22 cellular contexts compared by ENCODE assay signal in genomic region chr17:76138896-76139248, GRCh38. TPM values are rescaled to one million over a fixed set of nuclear protein-coding genes. Genes with fewer than 3 reads are reported as not detected.
DNase-seq lines count a peak whose midpoint lies in the region; ATAC-seq and TF ChIP-seq lines count a peak whose summit lies in the region.
"Had no signal": no experiment of that assay in that cellular context is flagged by ENCODE, and none has a peak within 500 bp of the region (broad histone marks: within the 10 kb centered on the region; RNA-seq: fewer than 3 reads in every experiment).

No MANE protein-coding gene starts in this region.

- H3K36me3 ChIP-seq in duodenal mucosa (ENCODE audit: control insufficient read depth in 1 of 2, insufficient read depth in 2 of 2, low read length in 2 of 2), result no peaks in the 10 kb centered on the region
- H3K36me3 ChIP-seq in mesenchymal stem cell (ENCODE audit: control insufficient read depth in 1 of 2, insufficient read depth in 2 of 2, low read depth in 1 of 2, low read length in 2 of 2), result no peaks in the 10 kb centered on the region
- H3K36me3 ChIP-seq in upper lobe of right lung, result no peaks in the 10 kb centered on the region
- H3K36me3 ChIP-seq: spleen had no signal

- H3K4me3 ChIP-seq in duodenal mucosa (ENCODE audit: low read depth in 1 of 2, low read length in 2 of 2) (peak overlapping the region; percentile 59 to 60), mesenchymal stem cell (ENCODE audit: insufficient read depth in 1 of 2, low read depth in 1 of 2, low read length in 2 of 2) (no peak overlapping the region), upper lobe of right lung (peak overlapping the region; percentile 56)

- no peak overlapping the region for H3K27ac ChIP-seq in duodenal mucosa (ENCODE audit: low read depth, low read length)
- peak overlapping the region; percentile 79 for H3K27ac ChIP-seq in mesenchymal stem cell (ENCODE audit: low read length, poor library complexity, severe bottlenecking)
- peak overlapping the region; percentile 55 for H3K27ac ChIP-seq in upper lobe of right lung
- H3K27ac ChIP-seq: spleen, testis had no signal

- H3K23ac ChIP-seq in mesenchymal stem cell (ENCODE audit: low read length in 2 of 2), result no peak overlapping the region

- peaks cover 25 to 28% of the 10 kb centered on the region in 2 donors for H3K4me1 Mint-ChIP-seq in natural killer cell treated with Interleukin-12 subunit alpha and Interleukin-12 subunit beta and Interleukin-15 and Interleukin-18, amount 100 ng/mL, for 72 hours (ENCODE audit: low read depth in 2 of 2)
- peaks cover 27 to 44% of the 10 kb centered on the region in 2 donors for H3K4me1 Mint-ChIP-seq in natural killer cell
- peaks cover 28% of the 10 kb centered on the region for H3K4me1 Mint-ChIP-seq in activated T-helper 2 cell treated with anti-CD3 and anti-CD28 coated beads, Interferon-gamma antibody, Interleukin-2, Interleukin-4, amounts not matched to agents 10 μg/mL and 5 μg/mL and 100 μg/mL, durations not matched to agents 14 hours and 24 hours and 36 hours (ENCODE audit: low read depth)

- no peak overlapping the region for H2BK120ac ChIP-seq in mesenchymal stem cell (ENCODE audit: low read depth, low read length)

- H3K27me3 ChIP-seq in duodenal mucosa (ENCODE audit: control insufficient read depth in 1 of 2, insufficient read depth in 2 of 2, low read length in 2 of 2) (peaks cover 12 to 28% of the 10 kb centered on the region in 2 donors), mesenchymal stem cell (ENCODE audit: control insufficient read depth in 1 of 2, insufficient read depth in 1 of 2, low read length in 2 of 2) (peaks cover 3 to 98% of the 10 kb centered on the region in 2 experiments), upper lobe of right lung (peaks cover 38% of the 10 kb centered on the region)
- H3K27me3 ChIP-seq: testis had no signal

- H3K9me3 ChIP-seq in duodenal mucosa (ENCODE audit: control insufficient read depth in 1 of 2, low read length in 2 of 2) (no peaks in the 10 kb centered on the region), mesenchymal stem cell (ENCODE audit: control insufficient read depth, low read length) (no peaks in the 10 kb centered on the region), upper lobe of right lung (no peaks in the 10 kb centered on the region)
- H3K9me3 ChIP-seq: spleen, testis had no signal

- H2BK12ac ChIP-seq in mesenchymal stem cell (ENCODE audit: low read length in 2 of 2), result no peak overlapping the region

- H3K4me2 ChIP-seq in mesenchymal stem cell (ENCODE audit: low read length, poor library complexity, severe bottlenecking), result peak overlapping the region; percentile 40

- WGBS in mesenchymal stem cell, result 23% methylated on average over 5 of the region's 5 CpGs

- H3K4me1 ChIP-seq in duodenal mucosa (ENCODE audit: control insufficient read depth in 1 of 2, insufficient read depth in 2 of 2, low read length in 2 of 2) (peaks cover 13 to 27% of the 10 kb centered on the region in 2 donors), mesenchymal stem cell (ENCODE audit: control insufficient read depth, insufficient read depth, low read depth, low read length) (peaks cover 74% of the 10 kb centered on the region), upper lobe of right lung (peaks cover 29% of the 10 kb centered on the region)

- no peak overlapping the region for H2AFZ ChIP-seq in mesenchymal stem cell (ENCODE audit: low read depth, low read length)

- TF ChIP-seq CTCF in natural killer cell (IDR thresholded peaks at IDR 0.05) (no peak), upper lobe of right lung (IDR thresholded peaks at IDR 0.05) (no peak)

- H3K79me1 ChIP-seq in mesenchymal stem cell (replicated peaks; ENCODE audit: low read length, poor library complexity, severe bottlenecking), result no peaks in the 10 kb centered on the region

- H3K4ac ChIP-seq in mesenchymal stem cell (ENCODE audit: low read depth in 1 of 2, low read length in 2 of 2), result no peak overlapping the region

- peak overlapping the region; percentile 57 for H2BK5ac ChIP-seq in mesenchymal stem cell (ENCODE audit: low read depth, low read length, poor library complexity, severe bottlenecking)

- H3K14ac ChIP-seq in mesenchymal stem cell (ENCODE audit: low read length in 2 of 2), result no peak overlapping the region

- H4K8ac ChIP-seq in mesenchymal stem cell (ENCODE audit: low read length), result no peak overlapping the region

- no peak overlapping the region for H2BK15ac ChIP-seq in mesenchymal stem cell (ENCODE audit: low read depth, poor library complexity, severe bottlenecking)

- DNase-seq in natural killer cell treated with Interleukin-12 subunit alpha and Interleukin-12 subunit beta and Interleukin-15 and Interleukin-18, amount 100 ng/mL, for 72 hours (ENCODE audit: low spot score), result peak; percentile 40
- DNase-seq in natural killer cell (no peak), mesenchymal stem cell (no peak), upper lobe of right lung (no peak), NCI-H128 (lab: John Stamatoyannopoulos, UW; ENCODE audit: unreplicated experiment) (no peak)
- DNase-seq in activated T-helper 2 cell treated with anti-CD3 and anti-CD28 coated beads, Interferon-gamma antibody, Interleukin-2, Interleukin-4, amounts not matched to agents 10 μg/mL and 5 μg/mL and 100 μg/mL, durations not matched to agents 14 hours and 24 hours and 36 hours (ENCODE audit: low spot score), result no peak
- DNase-seq: activated naive CD4-positive, alpha-beta T cell treated with anti-CD3 and anti-CD28 coated beads for 36 hours; activated T-cell treated with anti-CD3 and anti-CD28 coated beads for 4 hours; cortex of kidney; erythroblast; left ventricle myocardium superior; NCI-H1436 treated with DMSO at 0.1 percent for 48 hours; NK-92 treated with Interleukin-12 subunit alpha and Interleukin-12 subunit beta, amount 100 ng/mL, for 24 hours; RPMI8226; testis had no signal

- no peaks in the 10 kb centered on the region for H3K9me3 Mint-ChIP-seq in natural killer cell treated with Interleukin-12 subunit alpha and Interleukin-12 subunit beta and Interleukin-15 and Interleukin-18, amount 100 ng/mL, for 72 hours
- no peaks in the 10 kb centered on the region for H3K9me3 Mint-ChIP-seq in natural killer cell
- H3K9me3 Mint-ChIP-seq in activated T-helper 2 cell treated with anti-CD3 and anti-CD28 coated beads, Interferon-gamma antibody, Interleukin-2, Interleukin-4, amounts not matched to agents 10 μg/mL and 5 μg/mL and 100 μg/mL, durations not matched to agents 14 hours and 24 hours and 36 hours, result no peaks in the 10 kb centered on the region
- H3K9me3 Mint-ChIP-seq: activated naive CD4-positive, alpha-beta T cell treated with anti-CD3 and anti-CD28 coated beads for 36 hours had no signal

- H3K27me3 Mint-ChIP-seq in natural killer cell treated with Interleukin-12 subunit alpha and Interleukin-12 subunit beta and Interleukin-15 and Interleukin-18, amount 100 ng/mL, for 72 hours, result peaks cover 0 to 4% of the 10 kb centered on the region in 2 donors
- H3K27me3 Mint-ChIP-seq in natural killer cell (ENCODE audit: low read depth in 2 of 2), result peaks cover 0 to 7% of the 10 kb centered on the region in 2 donors
- peaks cover 11% of the 10 kb centered on the region for H3K27me3 Mint-ChIP-seq in activated T-helper 2 cell treated with anti-CD3 and anti-CD28 coated beads, Interferon-gamma antibody, Interleukin-2, Interleukin-4, amounts not matched to agents 10 μg/mL and 5 μg/mL and 100 μg/mL, durations not matched to agents 14 hours and 24 hours and 36 hours (ENCODE audit: low read depth)

- H3K4me3 Mint-ChIP-seq in natural killer cell treated with Interleukin-12 subunit alpha and Interleukin-12 subunit beta and Interleukin-15 and Interleukin-18, amount 100 ng/mL, for 72 hours, result no peak overlapping the region
- no peak overlapping the region for H3K4me3 Mint-ChIP-seq in natural killer cell
- no peak overlapping the region for H3K4me3 Mint-ChIP-seq in activated T-helper 2 cell treated with anti-CD3 and anti-CD28 coated beads, Interferon-gamma antibody, Interleukin-2, Interleukin-4, amounts not matched to agents 10 μg/mL and 5 μg/mL and 100 μg/mL, durations not matched to agents 14 hours and 24 hours and 36 hours (ENCODE audit: low read depth)

- no peaks in the 10 kb centered on the region for H3K36me3 Mint-ChIP-seq in natural killer cell treated with Interleukin-12 subunit alpha and Interleukin-12 subunit beta and Interleukin-15 and Interleukin-18, amount 100 ng/mL, for 72 hours
- H3K36me3 Mint-ChIP-seq in natural killer cell, result no peaks in the 10 kb centered on the region
- H3K36me3 Mint-ChIP-seq in activated T-helper 2 cell treated with anti-CD3 and anti-CD28 coated beads, Interferon-gamma antibody, Interleukin-2, Interleukin-4, amounts not matched to agents 10 μg/mL and 5 μg/mL and 100 μg/mL, durations not matched to agents 14 hours and 24 hours and 36 hours (ENCODE audit: low read depth), result no peaks in the 10 kb centered on the region

- no peak for ATAC-seq in natural killer cell treated with Interleukin-12 subunit alpha and Interleukin-12 subunit beta and Interleukin-15 and Interleukin-18, amount 100 ng/mL, for 72 hours
- ATAC-seq in natural killer cell (no peak), upper lobe of right lung (no peak), HG03039 (IDR thresholded peaks at IDR 0.05; ENCODE audit: unreplicated experiment) (no peak)

- no peak overlapping the region for H4K91ac ChIP-seq in mesenchymal stem cell (ENCODE audit: low read length)

- H2AK5ac ChIP-seq in mesenchymal stem cell (ENCODE audit: low read length, severe bottlenecking), result peak overlapping the region; percentile 93

- intact Hi-C loops in natural killer cell (cut with micrococcal nuclease), result no loop called here
- intact Hi-C loops in upper lobe of right lung (cut with DNase I), result no loop called here
- intact Hi-C loops in activated T-helper 2 cell treated with anti-CD3 and anti-CD28 coated beads, Interferon-gamma antibody, Interleukin-2, Interleukin-4, amounts not matched to agents 10 μg/mL and 5 μg/mL and 100 μg/mL, durations not matched to agents 14 hours and 24 hours and 36 hours (cut with micrococcal nuclease), result no loop called here

- H3K27ac Mint-ChIP-seq in natural killer cell treated with Interleukin-12 subunit alpha and Interleukin-12 subunit beta and Interleukin-15 and Interleukin-18, amount 100 ng/mL, for 72 hours, result no peak overlapping the region
- no peak overlapping the region for H3K27ac Mint-ChIP-seq in natural killer cell
- no peak overlapping the region for H3K27ac Mint-ChIP-seq in activated T-helper 2 cell treated with anti-CD3 and anti-CD28 coated beads, Interferon-gamma antibody, Interleukin-2, Interleukin-4, amounts not matched to agents 10 μg/mL and 5 μg/mL and 100 μg/mL, durations not matched to agents 14 hours and 24 hours and 36 hours
- H3K27ac Mint-ChIP-seq: activated naive CD4-positive, alpha-beta T cell treated with anti-CD3 and anti-CD28 coated beads for 36 hours had no signal

- H3K18ac ChIP-seq in mesenchymal stem cell (ENCODE audit: low read depth in 1 of 2, low read length in 2 of 2), result no peak overlapping the region

- H3K9ac ChIP-seq in duodenal mucosa (ENCODE audit: low read depth in 1 of 2, low read length in 2 of 2) (peak overlapping the region in 1 of 2 donors; percentile 20), mesenchymal stem cell (ENCODE audit: low read length) (no peak overlapping the region)

RNA-seq across cellular contexts. Expression of gene FOXJ1, which starts 2.2 kb away (rescaled TPM):
- total RNA-seq in natural killer cell treated with Interleukin-12 subunit alpha and Interleukin-12 subunit beta and Interleukin-15 and Interleukin-18, amount 100 ng/mL, for 72 hours, result under 1 TPM; 0.48 to 0.95 TPM
- total RNA-seq in natural killer cell (under 1 TPM; 0.21 to 0.93 (median 0.36) TPM), upper lobe of right lung (2.9 TPM)
- polyA plus RNA-seq in mesenchymal stem cell (2013, experiment 1 of 2), result not detected
- polyA plus RNA-seq in mesenchymal stem cell (2013, experiment 2 of 2), result not detected
- total RNA-seq in activated T-helper 2 cell treated with anti-CD3 and anti-CD28 coated beads, Interferon-gamma antibody, Interleukin-2, Interleukin-4, amounts not matched to agents 10 μg/mL and 5 μg/mL and 100 μg/mL, durations not matched to agents 14 hours and 24 hours and 36 hours, result 0.11 TPM in 2 replicates
- total RNA-seq: A172, HT1080, left ventricle myocardium superior, myocyte had no signal

RNA-seq across cellular contexts. Expression of gene EXOC7, which starts 35.3 kb away (rescaled TPM):
- 100 to 1,000 TPM; 134 to 163 TPM for total RNA-seq in natural killer cell treated with Interleukin-12 subunit alpha and Interleukin-12 subunit beta and Interleukin-15 and Interleukin-18, amount 100 ng/mL, for 72 hours
- 100 to 1,000 TPM; 130 to 149 (median 142) TPM for total RNA-seq in natural killer cell
- polyA plus RNA-seq in mesenchymal stem cell (2013, experiment 1 of 2), result 87.1 TPM
- 86.9 TPM for polyA plus RNA-seq in mesenchymal stem cell (2013, experiment 2 of 2)
- 121 TPM for total RNA-seq in upper lobe of right lung
- 103 and 110 TPM in 2 replicates for total RNA-seq in activated T-helper 2 cell treated with anti-CD3 and anti-CD28 coated beads, Interferon-gamma antibody, Interleukin-2, Interleukin-4, amounts not matched to agents 10 μg/mL and 5 μg/mL and 100 μg/mL, durations not matched to agents 14 hours and 24 hours and 36 hours

RNA-seq across cellular contexts. Expression of gene ZACN, which starts 59.9 kb away (rescaled TPM):
- 1 to 10 TPM in 1 of 2 donors, under 1 TPM in 1; 0.52 to 1.4 TPM for total RNA-seq in natural killer cell treated with Interleukin-12 subunit alpha and Interleukin-12 subunit beta and Interleukin-15 and Interleukin-18, amount 100 ng/mL, for 72 hours
- under 1 TPM; 0.28 to 0.80 (median 0.50) TPM for total RNA-seq in natural killer cell
- 0.03 TPM for polyA plus RNA-seq in mesenchymal stem cell (2013, experiment 1 of 2)
- polyA plus RNA-seq in mesenchymal stem cell (2013, experiment 2 of 2), result not detected
- total RNA-seq in upper lobe of right lung, result not detected
- 10.3 and 14.1 TPM in 2 replicates for total RNA-seq in activated T-helper 2 cell treated with anti-CD3 and anti-CD28 coated beads, Interferon-gamma antibody, Interleukin-2, Interleukin-4, amounts not matched to agents 10 μg/mL and 5 μg/mL and 100 μg/mL, durations not matched to agents 14 hours and 24 hours and 36 hours
- total RNA-seq: A172, frontal cortex, left ventricle myocardium superior, myocyte had no signal

Comparison
In these comparisons a context has a peak if more than half of its experiments do, and no peak if none do; other contexts are left out.
1. H3K4me3 ChIP-seq: peak in duodenal mucosa (2 of 2) and upper lobe of right lung (single experiment); none in mesenchymal stem cell (0 of 2).